Comparison of ENCODE assay signal across 20 cellular contexts in genomic region chr21:25907573-25908275, GRCh38.
DNase-seq lines count a peak whose midpoint lies in the region; ATAC-seq and TF ChIP-seq lines count a peak whose summit lies in the region.
"Had no signal": no experiment of that assay in that cellular context is flagged by ENCODE, and none has a peak within 500 bp of the region (broad histone marks: within the 10 kb centered on the region; RNA-seq: fewer than 3 reads in every experiment).

No MANE protein-coding gene starts in this region.

- no peaks in the 10 kb centered on the region for H3K36me3 ChIP-seq in right atrium auricular region
- H3K36me3 ChIP-seq in endocrine pancreas (ENCODE audit: control insufficient read depth, insufficient read depth, low read length), result no peaks in the 10 kb centered on the region
- H3K36me3 ChIP-seq in mesenchymal stem cell (ENCODE audit: control insufficient read depth in 1 of 2, insufficient read depth in 2 of 2, low read depth in 1 of 2, low read length in 2 of 2), result peaks cover 17 to 66% of the 10 kb centered on the region in 2 experiments
- H3K36me3 ChIP-seq in aorta (ENCODE audit: control insufficient read depth in 1 of 2, insufficient read depth in 2 of 2, low read length in 1 of 2), result no peaks in the 10 kb centered on the region

- WGBS in mesenchymal stem cell, result no CpG with 5 or more reads among the region's 3 CpGs
- WGBS in aorta, 2 donors, result 6 to 8% methylated on average over 3 of the region's 3 CpGs

- no peak overlapping the region for H2AK5ac ChIP-seq in mesenchymal stem cell (ENCODE audit: low read length, severe bottlenecking)

- no peak for DNase-seq in Right ventricle myocardium superior
- DNase-seq in right atrium auricular region (ENCODE audit: low spot score), result no peak
- DNase-seq in mesenchymal stem cell, result no peak
- DNase-seq in aorta, result no peak
- no peak for DNase-seq in foreskin keratinocyte
- no peak for DNase-seq in Kasumi-1 (lab: John Stamatoyannopoulos, UW)
- DNase-seq in NCI-H1105 treated with DMSO at 0.1 percent for 48 hours (lab: John Stamatoyannopoulos, UW), result no peak
- DNase-seq: activated CD8-positive, alpha-beta memory T cell treated with anti-CD3 and anti-CD28 coated beads, Interleukin-2, amount 10 ng/mL, durations not matched to agents 7 days and 5 days; activated effector memory CD4-positive, alpha-beta T cell treated with anti-CD3 and anti-CD28 coated beads, Interleukin-2, amount 50 U/mL, for 16 hours; CD8-positive, alpha-beta T cell; endodermal cell; foreskin melanocyte; KG1; NCI-H510A treated with DMSO at 0.1 percent for 48 hours; posterior cingulate gyrus; T-cell had no signal

- no peak overlapping the region for H3K23ac ChIP-seq in mesenchymal stem cell (ENCODE audit: low read length in 2 of 2)

- no peak overlapping the region for H3K18ac ChIP-seq in mesenchymal stem cell (ENCODE audit: low read depth in 1 of 2, low read length in 2 of 2)

- H3K9ac ChIP-seq in endocrine pancreas (ENCODE audit: control insufficient read depth, insufficient read depth, low read length), result no peak overlapping the region
- peak overlapping the region; percentile 52 for H3K9ac ChIP-seq in mesenchymal stem cell (ENCODE audit: low read length)

- H3K4ac ChIP-seq in mesenchymal stem cell (ENCODE audit: low read depth in 1 of 2, low read length in 2 of 2), result no peak overlapping the region

- H3K27ac ChIP-seq in right atrium auricular region (peak overlapping the region in 1 of 2 donors; percentile 20), mesenchymal stem cell (ENCODE audit: low read length, poor library complexity, severe bottlenecking) (no peak overlapping the region), aorta (ENCODE audit: low read depth in 1 of 2, low read length in 2 of 2) (no peak overlapping the region), foreskin keratinocyte (no peak overlapping the region)
- H3K27ac ChIP-seq: HL-60 had no signal

- no peak overlapping the region for H4K8ac ChIP-seq in mesenchymal stem cell (ENCODE audit: low read length)

- H2BK5ac ChIP-seq in mesenchymal stem cell (ENCODE audit: low read depth, low read length, poor library complexity, severe bottlenecking), result no peak overlapping the region

- no peak overlapping the region for H3K4me2 ChIP-seq in mesenchymal stem cell (ENCODE audit: low read length, poor library complexity, severe bottlenecking)

- H2BK120ac ChIP-seq in mesenchymal stem cell (ENCODE audit: low read depth, low read length), result no peak overlapping the region

- H4K91ac ChIP-seq in mesenchymal stem cell (ENCODE audit: low read length), result no peak overlapping the region

- H3K4me3 ChIP-seq in right atrium auricular region (no peak overlapping the region), endocrine pancreas (ENCODE audit: control insufficient read depth, insufficient read depth, low read length) (peak overlapping the region; percentile 28), mesenchymal stem cell (ENCODE audit: insufficient read depth in 1 of 2, low read depth in 1 of 2, low read length in 2 of 2) (no peak overlapping the region), aorta (ENCODE audit: low read length in 2 of 2) (no peak overlapping the region)

- peaks cover 21% of the 10 kb centered on the region for H3K79me1 ChIP-seq in mesenchymal stem cell (replicated peaks; ENCODE audit: low read length, poor library complexity, severe bottlenecking)

- ATAC-seq in Right ventricle myocardium superior (ENCODE audit: poor library complexity) (peak; percentile 54), aorta (ENCODE audit: low FRiP score) (peak; percentile 54), foreskin keratinocyte (no peak)
- ATAC-seq: activated CD8-positive, alpha-beta memory T cell treated with anti-CD3 and anti-CD28 coated beads, Interleukin-2, amount 10 ng/mL, durations not matched to agents 7 days and 5 days; CD8-positive, alpha-beta T cell; HCT116; Panc1; T-cell had no signal

- H3K4me1 ChIP-seq in right atrium auricular region, result peaks cover 0 to 24% of the 10 kb centered on the region in 2 donors
- H3K4me1 ChIP-seq in endocrine pancreas (ENCODE audit: control insufficient read depth, insufficient read depth, low read length), result peaks cover 13% of the 10 kb centered on the region
- no peaks in the 10 kb centered on the region for H3K4me1 ChIP-seq in mesenchymal stem cell (ENCODE audit: control insufficient read depth, insufficient read depth, low read depth, low read length)
- H3K4me1 ChIP-seq in aorta (ENCODE audit: control insufficient read depth in 1 of 2, insufficient read depth in 2 of 2, low read length in 2 of 2), result peaks cover 2 to 4% of the 10 kb centered on the region in 2 donors
- H3K4me1 ChIP-seq in foreskin keratinocyte, result no peaks in the 10 kb centered on the region

- H3K9me3 ChIP-seq in right atrium auricular region (no peaks in the 10 kb centered on the region), endocrine pancreas (ENCODE audit: control insufficient read depth, low read length) (no peaks in the 10 kb centered on the region), mesenchymal stem cell (ENCODE audit: control insufficient read depth, low read length) (no peaks in the 10 kb centered on the region), aorta (ENCODE audit: control insufficient read depth, low read length) (no peaks in the 10 kb centered on the region)

- no peak overlapping the region for H2BK15ac ChIP-seq in mesenchymal stem cell (ENCODE audit: low read depth, poor library complexity, severe bottlenecking)

- H3K27me3 ChIP-seq in right atrium auricular region, result no peaks in the 10 kb centered on the region
- H3K27me3 ChIP-seq in endocrine pancreas (ENCODE audit: control insufficient read depth, insufficient read depth, low read length), result no peaks in the 10 kb centered on the region
- H3K27me3 ChIP-seq in mesenchymal stem cell (ENCODE audit: control insufficient read depth in 1 of 2, insufficient read depth in 1 of 2, low read length in 2 of 2), result no peaks in the 10 kb centered on the region
- no peaks in the 10 kb centered on the region for H3K27me3 ChIP-seq in aorta (ENCODE audit: control insufficient read depth in 1 of 2, insufficient read depth in 2 of 2, low read length in 1 of 2)
- H3K27me3 ChIP-seq in foreskin keratinocyte, result no peaks in the 10 kb centered on the region

- TF ChIP-seq CTCF in right atrium auricular region (IDR thresholded peaks at IDR 0.05), result no peak
- no peak for TF ChIP-seq CTCF in foreskin keratinocyte (conservative IDR thresholded peaks at IDR 0.05)

- H2AFZ ChIP-seq in mesenchymal stem cell (ENCODE audit: low read depth, low read length), result no peak overlapping the region

- no peak overlapping the region for H2BK12ac ChIP-seq in mesenchymal stem cell (ENCODE audit: low read length in 2 of 2)

- intact Hi-C loops in Right ventricle myocardium superior (cut with DNase I), result no loop called here
- intact Hi-C loops in aorta (cut with DNase I), result no loop called here

- H3K14ac ChIP-seq in mesenchymal stem cell (ENCODE audit: low read length in 2 of 2), result no peak overlapping the region
